In genomic region chr10:29692121-29692539, GRCh38 we compare ENCODE assay signal across 1 cellular context.
TF ChIP-seq lines count a peak whose summit lies in the region.

No MANE protein-coding gene starts in this region.

TF ChIP-seq in HEK293, 187 proteins besides CTCF, POLR2A, EP300 and RAD21 (continued from another document and continues in another):
- TF ChIP-seq REST (tag by site-specific recombination; IDR thresholded peaks at IDR 0.05) (0 out of 2 replicates have a peak, but pooled peaks have one; percentile 1), ZNF140 (tag by site-specific recombination; IDR thresholded peaks at IDR 0.05) (no peak), ZNF366 (tag by site-specific recombination; conservative IDR thresholded peaks at IDR 0.05) (no peak), GLIS1 (tag by site-specific recombination; IDR thresholded peaks at IDR 0.05) (no peak), ZNF596 (tag by site-specific recombination; IDR thresholded peaks at IDR 0.05) (no peak), ZNF2 (tag by site-specific recombination; IDR thresholded peaks at IDR 0.05) (no peak), ZEB2 (tag by site-specific recombination; IDR thresholded peaks at IDR 0.05) (no peak), ZNF266 (tag by site-specific recombination; IDR thresholded peaks at IDR 0.05; ENCODE audit: low read depth) (no peak), ZNF114 (tag by site-specific recombination; IDR thresholded peaks at IDR 0.05) (no peak), ZNF664 (tag by site-specific recombination; IDR thresholded peaks at IDR 0.05) (no peak), ZNF837 (tag by site-specific recombination; IDR thresholded peaks at IDR 0.05) (no peak), ZNF433 (tag by site-specific recombination; IDR thresholded peaks at IDR 0.05; ENCODE audit: low read depth) (no peak), ZBTB8A (tag by site-specific recombination; IDR thresholded peaks at IDR 0.05) (no peak), MZF1 (tag by site-specific recombination; IDR thresholded peaks at IDR 0.05; ENCODE audit: borderline replicate concordance) (no peak), ZNF768 (tag by site-specific recombination; IDR thresholded peaks at IDR 0.05) (no peak), ZNF423 (tag by site-specific recombination; IDR thresholded peaks at IDR 0.05) (no peak), PRDM6 (tag by site-specific recombination; IDR thresholded peaks at IDR 0.05) (peak; percentile 56; the same call in 1 of the 2 replicates), ZNF311 (tag by site-specific recombination; IDR thresholded peaks at IDR 0.05; ENCODE audit: borderline replicate concordance) (no peak), ZBTB20 (tag by site-specific recombination; IDR thresholded peaks at IDR 0.05) (no peak), ELK4 (IDR thresholded peaks at IDR 0.05; ENCODE audit: borderline replicate concordance, low read depth, low read length) (no peak), ZNF157 (tag by site-specific recombination; IDR thresholded peaks at IDR 0.05) (no peak), ZNF76 (tag by site-specific recombination; IDR thresholded peaks at IDR 0.05; ENCODE audit: borderline replicate concordance, low read depth) (no peak), ZNF175 (tag by site-specific recombination; IDR thresholded peaks at IDR 0.05) (no peak), ZNF155 (tag by site-specific recombination; IDR thresholded peaks at IDR 0.05) (no peak), HOXC10 (CRISPR knock-in tag; IDR thresholded peaks at IDR 0.05) (no peak), ZSCAN30 (tag by site-specific recombination; IDR thresholded peaks at IDR 0.05) (no peak), TRIM28 (IDR thresholded peaks at IDR 0.05; ENCODE audit: borderline replicate concordance, low read length) (0 out of 2 replicates have a peak, but pooled peaks have one; percentile 16), ZNF221 (tag by site-specific recombination; IDR thresholded peaks at IDR 0.05; ENCODE audit: borderline replicate concordance) (no peak), SCRT2 (tag by site-specific recombination; IDR thresholded peaks at IDR 0.05) (no peak), ZBTB1 (tag by site-specific recombination; IDR thresholded peaks at IDR 0.05) (no peak), ZNF248 (tag by site-specific recombination; IDR thresholded peaks at IDR 0.05) (no peak), ZBTB6 (tag by site-specific recombination; IDR thresholded peaks at IDR 0.05) (no peak)
- TF ChIP-seq, protein P1, sequence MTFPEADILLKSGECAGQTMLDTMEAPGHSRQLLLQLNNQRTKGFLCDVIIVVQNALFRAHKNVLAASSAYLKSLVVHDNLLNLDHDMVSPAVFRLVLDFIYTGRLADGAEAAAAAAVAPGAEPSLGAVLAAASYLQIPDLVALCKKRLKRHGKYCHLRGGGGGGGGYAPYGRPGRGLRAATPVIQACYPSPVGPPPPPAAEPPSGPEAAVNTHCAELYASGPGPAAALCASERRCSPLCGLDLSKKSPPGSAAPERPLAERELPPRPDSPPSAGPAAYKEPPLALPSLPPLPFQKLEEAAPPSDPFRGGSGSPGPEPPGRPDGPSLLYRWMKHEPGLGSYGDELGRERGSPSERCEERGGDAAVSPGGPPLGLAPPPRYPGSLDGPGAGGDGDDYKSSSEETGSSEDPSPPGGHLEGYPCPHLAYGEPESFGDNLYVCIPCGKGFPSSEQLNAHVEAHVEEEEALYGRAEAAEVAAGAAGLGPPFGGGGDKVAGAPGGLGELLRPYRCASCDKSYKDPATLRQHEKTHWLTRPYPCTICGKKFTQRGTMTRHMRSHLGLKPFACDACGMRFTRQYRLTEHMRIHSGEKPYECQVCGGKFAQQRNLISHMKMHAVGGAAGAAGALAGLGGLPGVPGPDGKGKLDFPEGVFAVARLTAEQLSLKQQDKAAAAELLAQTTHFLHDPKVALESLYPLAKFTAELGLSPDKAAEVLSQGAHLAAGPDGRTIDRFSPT (tag by site-specific recombination; IDR thresholded peaks at IDR 0.05), result no peak
- TF ChIP-seq, protein P2, sequence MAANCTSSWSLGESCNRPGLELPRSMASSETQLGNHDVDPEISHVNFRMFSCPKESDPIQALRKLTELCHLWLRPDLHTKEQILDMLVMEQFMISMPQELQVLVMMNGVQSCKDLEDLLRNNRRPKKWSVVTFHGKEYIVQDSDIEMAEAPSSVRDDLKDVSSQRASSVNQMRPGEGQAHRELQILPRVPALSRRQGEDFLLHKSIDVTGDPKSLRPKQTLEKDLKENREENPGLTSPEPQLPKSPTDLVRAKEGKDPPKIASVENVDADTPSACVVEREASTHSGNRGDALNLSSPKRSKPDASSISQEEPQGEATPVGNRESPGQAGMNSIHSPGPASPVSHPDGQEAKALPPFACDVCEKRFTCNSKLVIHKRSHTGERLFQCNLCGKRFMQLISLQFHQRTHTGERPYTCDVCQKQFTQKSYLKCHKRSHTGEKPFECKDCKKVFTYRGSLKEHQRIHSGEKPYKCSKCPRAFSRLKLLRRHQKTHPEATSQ (tag by site-specific recombination; IDR thresholded peaks at IDR 0.05), result no peak
- TF ChIP-seq, protein P3, sequence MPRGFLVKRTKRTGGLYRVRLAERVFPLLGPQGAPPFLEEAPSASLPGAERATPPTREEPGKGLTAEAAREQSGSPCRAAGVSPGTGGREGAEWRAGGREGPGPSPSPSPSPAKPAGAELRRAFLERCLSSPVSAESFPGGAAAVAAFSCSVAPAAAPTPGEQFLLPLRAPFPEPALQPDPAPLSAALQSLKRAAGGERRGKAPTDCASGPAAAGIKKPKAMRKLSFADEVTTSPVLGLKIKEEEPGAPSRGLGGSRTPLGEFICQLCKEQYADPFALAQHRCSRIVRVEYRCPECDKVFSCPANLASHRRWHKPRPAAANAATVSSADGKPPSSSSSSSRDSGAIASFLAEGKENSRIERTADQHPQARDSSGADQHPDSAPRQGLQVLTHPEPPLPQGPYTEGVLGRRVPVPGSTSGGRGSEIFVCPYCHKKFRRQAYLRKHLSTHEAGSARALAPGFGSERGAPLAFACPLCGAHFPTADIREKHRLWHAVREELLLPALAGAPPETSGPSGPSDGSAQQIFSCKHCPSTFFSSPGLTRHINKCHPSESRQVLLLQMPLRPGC (tag by site-specific recombination; IDR thresholded peaks at IDR 0.05), result peak; percentile 50
- TF ChIP-seq, protein P4, sequence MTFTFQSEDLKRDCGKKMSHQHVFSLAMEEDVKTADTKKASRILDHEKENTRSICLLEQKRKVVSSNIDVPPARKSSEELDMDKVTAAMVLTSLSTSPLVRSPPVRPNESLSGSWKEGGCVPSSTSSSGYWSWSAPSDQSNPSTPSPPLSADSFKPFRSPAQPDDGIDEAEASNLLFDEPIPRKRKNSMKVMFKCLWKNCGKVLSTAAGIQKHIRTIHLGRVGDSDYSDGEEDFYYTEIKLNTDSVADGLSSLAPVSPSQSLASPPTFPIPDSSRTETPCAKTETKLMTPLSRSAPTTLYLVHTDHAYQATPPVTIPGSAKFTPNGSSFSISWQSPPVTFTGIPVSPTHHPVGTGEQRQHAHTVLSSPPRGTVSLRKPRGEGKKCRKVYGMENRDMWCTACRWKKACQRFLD (tag by site-specific recombination; IDR thresholded peaks at IDR 0.05), result no peak
- TF ChIP-seq, protein P5, sequence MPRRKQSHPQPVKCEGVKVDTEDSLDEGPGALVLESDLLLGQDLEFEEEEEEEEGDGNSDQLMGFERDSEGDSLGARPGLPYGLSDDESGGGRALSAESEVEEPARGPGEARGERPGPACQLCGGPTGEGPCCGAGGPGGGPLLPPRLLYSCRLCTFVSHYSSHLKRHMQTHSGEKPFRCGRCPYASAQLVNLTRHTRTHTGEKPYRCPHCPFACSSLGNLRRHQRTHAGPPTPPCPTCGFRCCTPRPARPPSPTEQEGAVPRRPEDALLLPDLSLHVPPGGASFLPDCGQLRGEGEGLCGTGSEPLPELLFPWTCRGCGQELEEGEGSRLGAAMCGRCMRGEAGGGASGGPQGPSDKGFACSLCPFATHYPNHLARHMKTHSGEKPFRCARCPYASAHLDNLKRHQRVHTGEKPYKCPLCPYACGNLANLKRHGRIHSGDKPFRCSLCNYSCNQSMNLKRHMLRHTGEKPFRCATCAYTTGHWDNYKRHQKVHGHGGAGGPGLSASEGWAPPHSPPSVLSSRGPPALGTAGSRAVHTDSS (tag by site-specific recombination; IDR thresholded peaks at IDR 0.05), result no peak
- TF ChIP-seq, protein P6, sequence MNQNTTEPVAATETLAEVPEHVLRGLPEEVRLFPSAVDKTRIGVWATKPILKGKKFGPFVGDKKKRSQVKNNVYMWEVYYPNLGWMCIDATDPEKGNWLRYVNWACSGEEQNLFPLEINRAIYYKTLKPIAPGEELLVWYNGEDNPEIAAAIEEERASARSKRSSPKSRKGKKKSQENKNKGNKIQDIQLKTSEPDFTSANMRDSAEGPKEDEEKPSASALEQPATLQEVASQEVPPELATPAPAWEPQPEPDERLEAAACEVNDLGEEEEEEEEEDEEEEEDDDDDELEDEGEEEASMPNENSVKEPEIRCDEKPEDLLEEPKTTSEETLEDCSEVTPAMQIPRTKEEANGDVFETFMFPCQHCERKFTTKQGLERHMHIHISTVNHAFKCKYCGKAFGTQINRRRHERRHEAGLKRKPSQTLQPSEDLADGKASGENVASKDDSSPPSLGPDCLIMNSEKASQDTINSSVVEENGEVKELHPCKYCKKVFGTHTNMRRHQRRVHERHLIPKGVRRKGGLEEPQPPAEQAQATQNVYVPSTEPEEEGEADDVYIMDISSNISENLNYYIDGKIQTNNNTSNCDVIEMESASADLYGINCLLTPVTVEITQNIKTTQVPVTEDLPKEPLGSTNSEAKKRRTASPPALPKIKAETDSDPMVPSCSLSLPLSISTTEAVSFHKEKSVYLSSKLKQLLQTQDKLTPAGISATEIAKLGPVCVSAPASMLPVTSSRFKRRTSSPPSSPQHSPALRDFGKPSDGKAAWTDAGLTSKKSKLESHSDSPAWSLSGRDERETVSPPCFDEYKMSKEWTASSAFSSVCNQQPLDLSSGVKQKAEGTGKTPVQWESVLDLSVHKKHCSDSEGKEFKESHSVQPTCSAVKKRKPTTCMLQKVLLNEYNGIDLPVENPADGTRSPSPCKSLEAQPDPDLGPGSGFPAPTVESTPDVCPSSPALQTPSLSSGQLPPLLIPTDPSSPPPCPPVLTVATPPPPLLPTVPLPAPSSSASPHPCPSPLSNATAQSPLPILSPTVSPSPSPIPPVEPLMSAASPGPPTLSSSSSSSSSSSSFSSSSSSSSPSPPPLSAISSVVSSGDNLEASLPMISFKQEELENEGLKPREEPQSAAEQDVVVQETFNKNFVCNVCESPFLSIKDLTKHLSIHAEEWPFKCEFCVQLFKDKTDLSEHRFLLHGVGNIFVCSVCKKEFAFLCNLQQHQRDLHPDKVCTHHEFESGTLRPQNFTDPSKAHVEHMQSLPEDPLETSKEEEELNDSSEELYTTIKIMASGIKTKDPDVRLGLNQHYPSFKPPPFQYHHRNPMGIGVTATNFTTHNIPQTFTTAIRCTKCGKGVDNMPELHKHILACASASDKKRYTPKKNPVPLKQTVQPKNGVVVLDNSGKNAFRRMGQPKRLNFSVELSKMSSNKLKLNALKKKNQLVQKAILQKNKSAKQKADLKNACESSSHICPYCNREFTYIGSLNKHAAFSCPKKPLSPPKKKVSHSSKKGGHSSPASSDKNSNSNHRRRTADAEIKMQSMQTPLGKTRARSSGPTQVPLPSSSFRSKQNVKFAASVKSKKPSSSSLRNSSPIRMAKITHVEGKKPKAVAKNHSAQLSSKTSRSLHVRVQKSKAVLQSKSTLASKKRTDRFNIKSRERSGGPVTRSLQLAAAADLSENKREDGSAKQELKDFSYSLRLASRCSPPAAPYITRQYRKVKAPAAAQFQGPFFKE (tag by site-specific recombination; IDR thresholded peaks at IDR 0.05; ENCODE audit: borderline replicate concordance), result no peak
